ENCODE assay signal across 23 cellular contexts in the genomic region with DNA sequence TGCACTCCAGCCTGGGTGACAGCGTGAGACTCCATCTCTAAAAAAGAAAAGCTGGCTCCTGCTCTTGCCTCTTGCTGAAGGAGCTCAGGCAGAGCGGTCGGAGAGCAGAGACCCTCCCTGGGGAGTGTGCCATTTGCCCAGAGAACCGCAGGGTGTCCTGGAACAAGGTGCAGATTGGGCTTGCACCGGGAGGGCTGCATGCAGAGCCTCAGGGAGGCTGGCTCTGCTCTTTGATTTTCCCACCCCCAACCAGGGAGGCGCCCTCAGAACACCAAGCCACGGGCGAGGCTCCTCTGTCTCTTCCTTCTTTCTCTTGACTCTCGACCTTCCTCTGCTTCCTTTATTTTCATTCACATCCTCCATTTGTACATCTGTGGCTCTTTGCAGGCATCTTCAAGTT.
"Had no signal": no experiment of that assay in that cellular context is flagged by ENCODE, and none has a peak within 500 bp of the region (broad histone marks: within the 10 kb centered on the region; RNA-seq: fewer than 3 reads in every experiment).

No MANE protein-coding gene starts in this region.

- ATAC-seq: activated CD4-positive, alpha-beta T cell treated with anti-CD3 and anti-CD28 coated beads for 36 hours; activated CD8-positive, alpha-beta memory T cell treated with anti-CD3 and anti-CD28 coated beads, Interleukin-2, amount 10 ng/mL, durations not matched to agents 7 days and 5 days; activated CD8-positive, alpha-beta T cell treated with anti-CD3 and anti-CD28 coated beads, Interleukin-2, amount 10 ng/mL, durations not matched to agents 7 days and 5 days; activated naive CD8-positive, alpha-beta T cell treated with anti-CD3 and anti-CD28 coated beads, Interleukin-2, amount 50 U/mL, for 24 hours; natural killer cell; right lobe of liver; stimulated activated naive CD8-positive, alpha-beta T cell treated with anti-CD3 and anti-CD28 coated beads, Interleukin-15, Interleukin-2, amounts not matched to agents 100 U/mL and 50 U/mL, for 24 hours had no signal

- H3K9me3 ChIP-seq: esophagus squamous epithelium, left ventricle myocardium inferior, neutrophil, right lobe of liver, thoracic aorta, uterus had no signal

- H3K4me1 ChIP-seq: esophagus squamous epithelium, left ventricle myocardium inferior, right lobe of liver, uterus had no signal

- H3K27ac ChIP-seq: esophagus squamous epithelium, left ventricle myocardium inferior, neutrophil, right lobe of liver, skin epidermis, thoracic aorta, uterus had no signal

- H3K4me3 ChIP-seq: esophagus squamous epithelium, left ventricle myocardium inferior, lung, right lobe of liver, skin epidermis, thoracic aorta, uterus had no signal

- DNase-seq: activated CD4-positive, alpha-beta T cell treated with anti-CD3 and anti-CD28 coated beads for 36 hours; activated CD4-positive, CD25-positive, alpha-beta regulatory T cell; activated CD8-positive, alpha-beta memory T cell treated with anti-CD3 and anti-CD28 coated beads, Interleukin-2, amount 10 ng/mL, durations not matched to agents 7 days and 5 days; activated CD8-positive, alpha-beta T cell treated with anti-CD3 and anti-CD28 coated beads, Interleukin-2, amount 10 ng/mL, durations not matched to agents 7 days and 5 days; activated naive CD8-positive, alpha-beta T cell treated with anti-CD3 and anti-CD28 coated beads, Interleukin-2, amount 50 U/mL, for 24 hours; activated T-cell treated with anti-CD3 and anti-CD28 coated beads, Interleukin-2, amount 50 U/mL, for 48 hours; amygdala; caudate nucleus; esophagus squamous epithelium; left ventricle myocardium inferior; mesendoderm; natural killer cell; right lobe of liver; stimulated activated CD4-positive, alpha-beta T cell treated with anti-CD3 and anti-CD28 coated beads, Interleukin-12 subunit alpha, Interleukin-12 subunit beta, amount 100 ng/mL, for 4 hours; stimulated activated CD4-positive, alpha-beta T cell treated with anti-CD3 and anti-CD28 coated beads, Interleukin-4, amount 100 ng/mL, for 1 hour; stimulated activated naive CD8-positive, alpha-beta T cell treated with anti-CD3 and anti-CD28 coated beads, Interleukin-15, Interleukin-2, amounts not matched to agents 100 U/mL and 50 U/mL, for 24 hours; T1000; trophoblast cell; uterus had no signal

- H3K27me3 ChIP-seq: esophagus squamous epithelium, neutrophil, right lobe of liver, uterus had no signal

- H3K36me3 ChIP-seq: esophagus squamous epithelium, left ventricle myocardium inferior, neutrophil, right lobe of liver, thoracic aorta, uterus had no signal
